13 cellular contexts compared by ENCODE assay signal in genomic region chr6:71043902-71044301, GRCh38.
DNase-seq lines count a peak whose midpoint lies in the region; ATAC-seq, FAIRE-seq and TF ChIP-seq lines count a peak whose summit lies in the region.
"Had no signal": no experiment of that assay in that cellular context is flagged by ENCODE, and none has a peak within 500 bp of the region (broad histone marks: within the 10 kb centered on the region; RNA-seq: fewer than 3 reads in every experiment).

No MANE protein-coding gene starts in this region.

- DNase-seq in Right ventricle myocardium superior (peak; percentile 41), right atrium auricular region (ENCODE audit: low spot score) (no peak), NAMALWA (ENCODE audit: low spot score) (peak; percentile 29), bronchial epithelial cell (ENCODE audit: low read depth) (peak; percentile 5), upper lobe of right lung (no peak), sigmoid colon (no peak)
- DNase-seq: activated T-cell treated with anti-CD3 and anti-CD28 coated beads, Interleukin-2, amount 50 U/mL, for 48 hours; right cardiac atrium; thyroid gland had no signal

- H3K9me3 ChIP-seq in right atrium auricular region (no peaks in the 10 kb centered on the region), upper lobe of right lung (no peaks in the 10 kb centered on the region), sigmoid colon (no peaks in the 10 kb centered on the region)
- H3K9me3 ChIP-seq: thyroid gland had no signal

- intact Hi-C loops in Right ventricle myocardium superior (cut with DNase I), result no loop called here
- intact Hi-C loops in upper lobe of right lung (cut with DNase I), result no loop called here
- intact Hi-C loops in sigmoid colon (cut with DNase I), result no loop called here

- 33 to 39% methylated on average over 1 of the region's 1 CpG for WGBS in sigmoid colon, 2 donors

- ATAC-seq in Right ventricle myocardium superior (ENCODE audit: poor library complexity), result no peak
- peak; percentile 67 for ATAC-seq in upper lobe of right lung
- no peak for ATAC-seq in GM21360 (IDR thresholded peaks at IDR 0.05; ENCODE audit: unreplicated experiment)
- ATAC-seq in HG03095 (IDR thresholded peaks at IDR 0.05; ENCODE audit: unreplicated experiment), result no peak
- ATAC-seq: Panc1, right cardiac atrium had no signal

- H3K4me1 ChIP-seq in right atrium auricular region (no peaks in the 10 kb centered on the region), upper lobe of right lung (no peaks in the 10 kb centered on the region), sigmoid colon (no peaks in the 10 kb centered on the region)
- H3K4me1 ChIP-seq: thyroid gland had no signal

- FAIRE-seq in bronchial epithelial cell (lab: Jason Lieb, UNC), result no peak
- FAIRE-seq: GM12891 had no signal

- H3K27me3 ChIP-seq in right atrium auricular region (no peaks in the 10 kb centered on the region), bronchial epithelial cell (ENCODE audit: control insufficient read depth, insufficient read depth, low read length) (peaks cover 6% of the 10 kb centered on the region), upper lobe of right lung (no peaks in the 10 kb centered on the region), sigmoid colon (no peaks in the 10 kb centered on the region)
- H3K27me3 ChIP-seq: thyroid gland had no signal

- no peak for TF ChIP-seq POLR2A in sigmoid colon (IDR thresholded peaks at IDR 0.05)

- H3K4me3 ChIP-seq in right atrium auricular region, result no peak overlapping the region
- no peak overlapping the region for H3K4me3 ChIP-seq in bronchial epithelial cell (ENCODE audit: low read depth, low read length)
- H3K4me3 ChIP-seq in upper lobe of right lung, result no peak overlapping the region
- no peak overlapping the region for H3K4me3 ChIP-seq in sigmoid colon
- H3K4me3 ChIP-seq: thyroid gland had no signal

- H3K27ac ChIP-seq in right atrium auricular region, result no peak overlapping the region
- no peak overlapping the region for H3K27ac ChIP-seq in upper lobe of right lung
- H3K27ac ChIP-seq in sigmoid colon, result no peak overlapping the region
- H3K27ac ChIP-seq: thyroid gland had no signal

- no peak for TF ChIP-seq EP300 in sigmoid colon (IDR thresholded peaks at IDR 0.05)

- TF ChIP-seq CTCF in right atrium auricular region (IDR thresholded peaks at IDR 0.05) (no peak), bronchial epithelial cell (IDR thresholded peaks at IDR 0.05; ENCODE audit: insufficient read depth, low read length, severe bottlenecking) (no peak), upper lobe of right lung (IDR thresholded peaks at IDR 0.05) (no peak), sigmoid colon (IDR thresholded peaks at IDR 0.05) (no peak)

- H3K36me3 ChIP-seq in right atrium auricular region (no peaks in the 10 kb centered on the region), bronchial epithelial cell (ENCODE audit: control insufficient read depth, insufficient read depth, low read length) (no peaks in the 10 kb centered on the region), upper lobe of right lung (no peaks in the 10 kb centered on the region), sigmoid colon (no peaks in the 10 kb centered on the region)
- H3K36me3 ChIP-seq: thyroid gland had no signal

Comparison
In these comparisons a context has a peak if more than half of its experiments do, and no peak if none do; other contexts are left out.
1. DNase-seq: peak in Right ventricle myocardium superior (single experiment), NAMALWA (single experiment) and bronchial epithelial cell (single experiment); none in right atrium auricular region (single experiment), upper lobe of right lung (single experiment) and sigmoid colon (single experiment).